Comparison of ENCODE assay signal across 9 cellular contexts in the genomic region with DNA sequence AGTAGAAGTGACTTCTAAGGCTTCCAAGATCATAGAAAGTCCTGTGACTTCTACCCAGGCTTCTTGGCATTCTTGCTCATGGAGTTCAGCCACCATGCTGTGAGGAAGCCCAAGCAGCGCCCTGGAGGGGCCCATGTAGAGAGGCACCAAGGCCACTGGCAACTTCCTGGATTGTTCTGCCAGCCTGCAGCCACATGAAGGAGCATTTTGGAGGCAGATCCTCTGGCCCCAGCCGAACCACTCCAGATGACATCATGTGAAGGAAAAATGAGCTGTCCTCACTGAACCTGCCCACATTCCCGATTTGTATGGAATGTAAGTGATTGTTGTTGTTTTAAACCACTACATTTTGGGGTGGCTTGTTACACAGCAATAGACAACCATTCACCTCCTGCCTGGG. TPM values are rescaled to one million over a fixed set of nuclear protein-coding genes. Genes with fewer than 3 reads are reported as not detected.
"Had no signal": no experiment of that assay in that cellular context is flagged by ENCODE, and none has a peak within 500 bp of the region (broad histone marks: within the 10 kb centered on the region; RNA-seq: fewer than 3 reads in every experiment).

No MANE protein-coding gene starts in this region.

- ATAC-seq: HCT116, HepG2 had no signal

- FAIRE-seq: HepG2 had no signal

- H3K4me3 Mint-ChIP-seq: HFFc6 had no signal

- DNase-seq: GM23248, GOT3, H7, HFFc6, KBM-7 had no signal

- H3K4me3 ChIP-seq: GM23248, HAP-1 had no signal

- H3K36me3 Mint-ChIP-seq: IgD-negative memory B cell had no signal

- H3K27ac Mint-ChIP-seq: HFFc6, IgD-negative memory B cell had no signal

- H3K9me3 ChIP-seq: HAP-1 had no signal

- H3K36me3 ChIP-seq: HAP-1 had no signal

RNA-seq across cellular contexts. Expression of gene MNX1, which starts 51.5 kb away (rescaled TPM):
- total RNA-seq: GM23248, HFFc6 had no signal
